ENCODE assay signal across 13 cellular contexts in genomic region chr20:44596010-44596409, GRCh38. TPM values are rescaled to one million over a fixed set of nuclear protein-coding genes. Genes with fewer than 3 reads are reported as not detected.
DNase-seq lines count a peak whose midpoint lies in the region; TF ChIP-seq lines count a peak whose summit lies in the region.
"Had no signal": no experiment of that assay in that cellular context is flagged by ENCODE, and none has a peak within 500 bp of the region (broad histone marks: within the 10 kb centered on the region; RNA-seq: fewer than 3 reads in every experiment).

No MANE protein-coding gene starts in this region.

- TF ChIP-seq CTCF in OCI-LY7 (conservative IDR thresholded peaks at IDR 0.05; ENCODE audit: low read length): no peak
- no peak for TF ChIP-seq CTCF in smooth muscle cell (IDR thresholded peaks at IDR 0.05; ENCODE audit: borderline replicate concordance, insufficient read depth, poor library complexity, severe bottlenecking)
- no peak for TF ChIP-seq CTCF in MM.1S (IDR thresholded peaks at IDR 0.05; ENCODE audit: low read length)

- H3K4me1 ChIP-seq in OCI-LY7 (ENCODE audit: insufficient read depth, low read length, poor library complexity, severe bottlenecking) (peaks cover 76% of the 10 kb centered on the region), smooth muscle cell (ENCODE audit: low read depth) (peaks cover 13% of the 10 kb centered on the region), MM.1S (ENCODE audit: low read length) (peaks cover 10% of the 10 kb centered on the region)

- H3K9ac ChIP-seq in smooth muscle cell (ENCODE audit: low read depth): no peak overlapping the region
- H3K9ac ChIP-seq in MM.1S (ENCODE audit: low read length): no peak overlapping the region

- H3K9me3 ChIP-seq in OCI-LY7 (ENCODE audit: low read length) (no peaks in the 10 kb centered on the region), smooth muscle cell (replicated peaks; ENCODE audit: low read depth) (no peaks in the 10 kb centered on the region), MM.1S (replicated peaks; ENCODE audit: insufficient read depth, low read length) (no peaks in the 10 kb centered on the region)

- no peak overlapping the region for H3K4me3 ChIP-seq in OCI-LY7 (ENCODE audit: low read depth, low read length, poor library complexity, severe bottlenecking)
- H3K4me3 ChIP-seq in smooth muscle cell: no peak overlapping the region
- no peak overlapping the region for H3K4me3 ChIP-seq in MM.1S (ENCODE audit: low read length)

- intact Hi-C loops in OCI-LY7 (cut with micrococcal nuclease; ENCODE audit: unreplicated experiment): no loop called here
- intact Hi-C loops in posterior cingulate gyrus (cut with DNase I): no loop called here

- WGBS in smooth muscle cell (ENCODE audit: low lambda C conversion rate): 91% methylated on average over 4 of the region's 4 CpGs

- POLR2A ChIA-PET in OCI-LY7 (lab: Charles Lee): interaction anchor here (1.2 to 1.4 kb wide), 2 partner anchors 10 to 54 kb away, joined by 3 to 4 read pairs; no protein-coding TSS in a partner anchor

- H2AFZ ChIP-seq in OCI-LY7 (ENCODE audit: low read length) (no peak overlapping the region), smooth muscle cell (ENCODE audit: low read depth) (no peak overlapping the region), MM.1S (ENCODE audit: low read length) (no peak overlapping the region)

- H3K27me3 ChIP-seq in smooth muscle cell (ENCODE audit: low read depth) (no peaks in the 10 kb centered on the region), MM.1S (replicated peaks; ENCODE audit: insufficient read depth, low read length) (no peaks in the 10 kb centered on the region)

- no peak overlapping the region for H3K27ac ChIP-seq in OCI-LY7 (ENCODE audit: low read depth, low read length, poor library complexity, severe bottlenecking)
- peak overlapping the region; percentile 95 for H3K27ac ChIP-seq in smooth muscle cell (ENCODE audit: low read depth)
- no peak overlapping the region for H3K27ac ChIP-seq in MM.1S (ENCODE audit: low read length)

- H3K4me2 ChIP-seq in OCI-LY7 (ENCODE audit: low read length) (peak overlapping the region; percentile 28; the same call in 1 of the 2 replicates), smooth muscle cell (no peak overlapping the region), MM.1S (ENCODE audit: low read depth, low read length) (no peak overlapping the region)

- peak; percentile 56 for DNase-seq in ELR (ENCODE audit: low read depth)
- DNase-seq in OCI-LY7 (ENCODE audit: low spot score): peak; percentile 4
- DNase-seq in kidney tubule cell (ENCODE audit: low spot score): peak; percentile 70
- DNase-seq in smooth muscle cell (lab: John Stamatoyannopoulos, UW; ENCODE audit: unreplicated experiment): no peak
- DNase-seq in NK-92 treated with Interleukin-12 subunit alpha and Interleukin-12 subunit beta, amount 100 ng/mL, for 24 hours (lab: John Stamatoyannopoulos, UW): no peak
- no peak for DNase-seq in posterior cingulate gyrus
- DNase-seq in activated CD4-positive, alpha-beta T cell treated with anti-CD3 and anti-CD28 coated beads for 4 hours: no peak
- no peak for DNase-seq in MM.1S
- DNase-seq: amniotic stem cell, cerebellar nuclear complex, foreskin fibroblast, NCI-H1694 treated with DMSO at 0.1 percent for 48 hours, T-helper 2 cell had no signal

- no TSS peak for BruUV-seq in OCI-LY7 (replicated peaks; lab: Mats Ljungman, UMichigan)

- H3K36me3 ChIP-seq in OCI-LY7 (ENCODE audit: insufficient read depth, low read length) (peaks cover 85% of the 10 kb centered on the region), smooth muscle cell (ENCODE audit: low read depth) (no peaks in the 10 kb centered on the region), MM.1S (replicated peaks; ENCODE audit: insufficient read depth, low read length) (no peaks in the 10 kb centered on the region)

- H3K9me2 ChIP-seq in OCI-LY7 (ENCODE audit: insufficient read depth, low read length) (no peaks in the 10 kb centered on the region), MM.1S (replicated peaks; ENCODE audit: insufficient read depth, low read length) (no peaks in the 10 kb centered on the region)

- H4K20me1 ChIP-seq in OCI-LY7 (ENCODE audit: insufficient read depth, low read length): no peaks in the 10 kb centered on the region
- no peaks in the 10 kb centered on the region for H4K20me1 ChIP-seq in smooth muscle cell (ENCODE audit: low read depth)
- H4K20me1 ChIP-seq in MM.1S (ENCODE audit: insufficient read depth, low read length): no peaks in the 10 kb centered on the region

- H3K79me2 ChIP-seq in OCI-LY7 (ENCODE audit: insufficient read depth, low read depth, low read length) (peaks cover 50% of the 10 kb centered on the region; the same call in 1 of the 2 replicates), smooth muscle cell (ENCODE audit: low read depth) (peaks cover 37% of the 10 kb centered on the region), MM.1S (ENCODE audit: low read length) (no peaks in the 10 kb centered on the region)

- H3F3A ChIP-seq in smooth muscle cell (ENCODE audit: low read depth) (peaks cover 12% of the 10 kb centered on the region), MM.1S (ENCODE audit: insufficient read depth, low read length) (no peaks in the 10 kb centered on the region)

- CTCF ChIA-PET in OCI-LY7 (lab: Charles Lee; ENCODE audit: unreplicated experiment): no interaction called here

RNA-seq across cellular contexts. Expression of gene PKIG, which starts 13.6 kb away (rescaled TPM):
- total RNA-seq in OCI-LY7 (2014; rRNA removed; shearing (Covaris generic)): 37.2 and 46.9 TPM in 2 replicates
- total RNA-seq in OCI-LY7 (2022) (31.7 and 34.9 TPM in 2 replicates), smooth muscle cell (81.4 and 86.1 TPM in 2 replicates)
- polyA plus RNA-seq in smooth muscle cell: 67.5 and 68.9 TPM in 2 replicates

RNA-seq across cellular contexts. Expression of gene ADA, which starts 55.5 kb away (rescaled TPM):
- 67.0 and 78.2 TPM in 2 replicates for total RNA-seq in OCI-LY7 (2014; rRNA removed; shearing (Covaris generic))
- total RNA-seq in OCI-LY7 (2022): 142 and 158 TPM in 2 replicates
- total RNA-seq in smooth muscle cell: 25.1 and 28.4 TPM in 2 replicates
- 32.5 and 35.2 TPM in 2 replicates for polyA plus RNA-seq in smooth muscle cell

Comparison
In these comparisons a context has a peak if more than half of its experiments do, and no peak if none do; other contexts are left out.
1. DNase-seq: peak in ELR (single experiment), OCI-LY7 (single experiment) and kidney tubule cell (single experiment); none in smooth muscle cell (single experiment), NK-92 treated with Interleukin-12 subunit alpha and Interleukin-12 subunit beta, amount 100 ng/mL, for 24 hours (single experiment), posterior cingulate gyrus (0 of 10), activated CD4-positive, alpha-beta T cell treated with anti-CD3 and anti-CD28 coated beads for 4 hours (0 of 2) and MM.1S (single experiment).